Comparison of ENCODE assay signal across 17 cellular contexts in genomic region chr5:124511791-124512190, GRCh38.
"Had no signal": no experiment of that assay in that cellular context is flagged by ENCODE, and none has a peak within 500 bp of the region (broad histone marks: within the 10 kb centered on the region; RNA-seq: fewer than 3 reads in every experiment).

No MANE protein-coding gene starts in this region.

- H3K4me1 Mint-ChIP-seq: naive thymus-derived CD8-positive, alpha-beta T cell; stimulated activated naive CD8-positive, alpha-beta T cell treated with anti-CD3 and anti-CD28 coated beads, Interleukin-15, amount 100 ng/mL, for 72 hours had no signal

- H3K9me3 ChIP-seq: esophagus muscularis mucosa, heart left ventricle, mucosa of descending colon, neutrophil, psoas muscle, right lobe of liver, testis, transverse colon had no signal

- ATAC-seq: left lobe of liver; mucosa of descending colon; naive thymus-derived CD8-positive, alpha-beta T cell; right lobe of liver; stimulated activated naive B cell treated with anti-CD40 and anti-IgM and Interleukin-4, amounts not matched to agents 10 μg/mL and 1 μg/mL and 100 μg/mL, for 72 hours; stimulated activated naive CD8-positive, alpha-beta T cell treated with anti-CD3 and anti-CD28 coated beads, Interleukin-15, amount 100 ng/mL, for 72 hours had no signal

- H3K4me3 ChIP-seq: esophagus muscularis mucosa, heart left ventricle, mucosa of descending colon, psoas muscle, right lobe of liver, skin epidermis, testis, transverse colon had no signal

- H3K27me3 ChIP-seq: esophagus muscularis mucosa, heart left ventricle, neutrophil, right lobe of liver, testis, transverse colon had no signal

- H3K36me3 ChIP-seq: esophagus muscularis mucosa, heart left ventricle, neutrophil, right lobe of liver, transverse colon had no signal

- DNase-seq: effector memory CD4-positive, alpha-beta T cell; mucosa of descending colon; naive thymus-derived CD8-positive, alpha-beta T cell; retina; right lobe of liver; stimulated activated CD4-positive, alpha-beta T cell treated with anti-CD3 and anti-CD28 coated beads, Interleukin-2, amount 100 ng/mL, for 24 hours; stimulated activated CD4-positive, alpha-beta T cell treated with anti-CD3 and anti-CD28 coated beads, Interleukin-4, amount 100 ng/mL, for 4 hours; stimulated activated naive B cell treated with anti-CD40 and anti-IgM and Interleukin-4, amounts not matched to agents 10 μg/mL and 1 μg/mL and 100 μg/mL, for 72 hours; stimulated activated naive CD8-positive, alpha-beta T cell treated with anti-CD3 and anti-CD28 coated beads, Interleukin-15, amount 100 ng/mL, for 72 hours; testis; transverse colon had no signal

- H3K27me3 Mint-ChIP-seq: stimulated activated naive CD8-positive, alpha-beta T cell treated with anti-CD3 and anti-CD28 coated beads, Interleukin-15, amount 100 ng/mL, for 72 hours had no signal

- H3K4me3 Mint-ChIP-seq: naive thymus-derived CD8-positive, alpha-beta T cell; stimulated activated naive B cell treated with anti-CD40 and anti-IgM and Interleukin-4, amounts not matched to agents 10 μg/mL and 1 μg/mL and 100 μg/mL, for 72 hours; stimulated activated naive CD8-positive, alpha-beta T cell treated with anti-CD3 and anti-CD28 coated beads, Interleukin-15, amount 100 ng/mL, for 72 hours had no signal

- H3K9me3 Mint-ChIP-seq: naive thymus-derived CD8-positive, alpha-beta T cell; stimulated activated naive B cell treated with anti-CD40 and anti-IgM and Interleukin-4, amounts not matched to agents 10 μg/mL and 1 μg/mL and 100 μg/mL, for 72 hours; stimulated activated naive CD8-positive, alpha-beta T cell treated with anti-CD3 and anti-CD28 coated beads, Interleukin-15, amount 100 ng/mL, for 72 hours had no signal

- H3K36me3 Mint-ChIP-seq: naive thymus-derived CD8-positive, alpha-beta T cell; stimulated activated naive B cell treated with anti-CD40 and anti-IgM and Interleukin-4, amounts not matched to agents 10 μg/mL and 1 μg/mL and 100 μg/mL, for 72 hours had no signal
